ENCODE assay signal across 17 cellular contexts in the genomic region with DNA sequence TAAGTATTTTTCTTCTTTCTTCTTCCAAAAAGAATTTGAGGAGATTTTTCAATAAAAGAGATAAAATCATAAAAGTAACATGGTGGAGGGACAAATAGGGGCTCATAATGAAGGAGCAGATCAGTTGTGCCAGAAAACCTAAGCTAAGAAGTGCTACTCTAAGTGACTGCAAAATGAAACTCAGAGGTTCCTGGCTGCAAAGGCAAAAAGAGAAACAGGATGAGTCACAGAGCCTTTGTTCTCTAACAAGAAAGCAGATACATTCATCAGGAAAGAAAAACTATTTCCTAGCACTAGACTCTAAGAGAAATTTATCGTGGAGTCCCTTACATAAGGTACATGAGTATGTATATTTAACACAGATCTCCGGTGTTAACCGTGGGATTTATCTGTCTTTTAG. TPM values are rescaled to one million over a fixed set of nuclear protein-coding genes. Genes with fewer than 3 reads are reported as not detected.
DNase-seq lines count a peak whose midpoint lies in the region.
"Had no signal": no experiment of that assay in that cellular context is flagged by ENCODE, and none has a peak within 500 bp of the region (broad histone marks: within the 10 kb centered on the region; RNA-seq: fewer than 3 reads in every experiment).

No MANE protein-coding gene starts in this region.

- H3K36me3 Mint-ChIP-seq in activated naive CD4-positive, alpha-beta T cell treated with anti-CD3 and anti-CD28 coated beads, Interleukin-2, amount 50 U/mL, for 24 hours, result peaks cover 21% of the 10 kb centered on the region
- H3K36me3 Mint-ChIP-seq in activated naive CD8-positive, alpha-beta T cell treated with anti-CD3 and anti-CD28 coated beads for 36 hours, result no peaks in the 10 kb centered on the region
- peaks cover 7% of the 10 kb centered on the region for H3K36me3 Mint-ChIP-seq in stimulated activated naive CD8-positive, alpha-beta T cell treated with anti-CD3 and anti-CD28 coated beads, Interleukin-15, Interleukin-2, amounts not matched to agents 100 ng/mL and 50 ng/mL, for 24 hours (ENCODE audit: low read depth)

- H3K4me1 Mint-ChIP-seq in activated naive CD4-positive, alpha-beta T cell treated with anti-CD3 and anti-CD28 coated beads, Interleukin-2, amount 50 U/mL, for 24 hours, result peaks cover 92% of the 10 kb centered on the region
- peaks cover 31% of the 10 kb centered on the region for H3K4me1 Mint-ChIP-seq in activated naive CD8-positive, alpha-beta T cell treated with anti-CD3 and anti-CD28 coated beads for 36 hours
- peaks cover 39% of the 10 kb centered on the region for H3K4me1 Mint-ChIP-seq in stimulated activated naive CD8-positive, alpha-beta T cell treated with anti-CD3 and anti-CD28 coated beads, Interleukin-15, Interleukin-2, amounts not matched to agents 100 ng/mL and 50 ng/mL, for 24 hours (ENCODE audit: low read depth)

- peak overlapping the region; percentile 99 for H3K27ac Mint-ChIP-seq in activated naive CD4-positive, alpha-beta T cell treated with anti-CD3 and anti-CD28 coated beads, Interleukin-2, amount 50 U/mL, for 24 hours
- peak overlapping the region; percentile 78 for H3K27ac Mint-ChIP-seq in activated naive CD8-positive, alpha-beta T cell treated with anti-CD3 and anti-CD28 coated beads for 36 hours
- H3K27ac Mint-ChIP-seq in stimulated activated naive CD8-positive, alpha-beta T cell treated with anti-CD3 and anti-CD28 coated beads, Interleukin-15, Interleukin-2, amounts not matched to agents 100 ng/mL and 50 ng/mL, for 24 hours, result peak overlapping the region; percentile 71

- H3K27me3 Mint-ChIP-seq in activated naive CD4-positive, alpha-beta T cell treated with anti-CD3 and anti-CD28 coated beads, Interleukin-2, amount 50 U/mL, for 24 hours, result no peaks in the 10 kb centered on the region
- H3K27me3 Mint-ChIP-seq in activated naive CD8-positive, alpha-beta T cell treated with anti-CD3 and anti-CD28 coated beads for 36 hours, result no peaks in the 10 kb centered on the region
- peaks cover 4% of the 10 kb centered on the region for H3K27me3 Mint-ChIP-seq in stimulated activated naive CD8-positive, alpha-beta T cell treated with anti-CD3 and anti-CD28 coated beads, Interleukin-15, Interleukin-2, amounts not matched to agents 100 ng/mL and 50 ng/mL, for 24 hours

- no peak for DNase-seq in activated naive CD4-positive, alpha-beta T cell treated with Interleukin-2 at 50 U/mL for 16 hours
- peak; percentile 2 for DNase-seq in NCI-H69 (lab: John Stamatoyannopoulos, UW)
- DNase-seq in activated naive CD8-positive, alpha-beta T cell treated with anti-CD3 and anti-CD28 coated beads for 36 hours, result no peak
- DNase-seq in KG1 (lab: John Stamatoyannopoulos, UW), result no peak
- no peak for DNase-seq in SKM-1 treated with dmso at 0.1 percent for 144 hours (lab: John Stamatoyannopoulos, UW; ENCODE audit: unreplicated experiment)
- DNase-seq in activated gamma-delta T cell treated with Interleukin-2 at 50 U/mL for 16 hours, result no peak
- DNase-seq: amniotic stem cell, BE2C, colonic mucosa, DND-41, esophagus squamous epithelium, hypothalamus, MG63, NCI-H2227 treated with DMSO at 0.1 percent for 48 hours, upper lobe of left lung had no signal

- peak overlapping the region; percentile 61 for H3K4me3 Mint-ChIP-seq in activated naive CD4-positive, alpha-beta T cell treated with anti-CD3 and anti-CD28 coated beads, Interleukin-2, amount 50 U/mL, for 24 hours
- no peak overlapping the region for H3K4me3 Mint-ChIP-seq in activated naive CD8-positive, alpha-beta T cell treated with anti-CD3 and anti-CD28 coated beads for 36 hours
- H3K4me3 Mint-ChIP-seq in stimulated activated naive CD8-positive, alpha-beta T cell treated with anti-CD3 and anti-CD28 coated beads, Interleukin-15, Interleukin-2, amounts not matched to agents 100 ng/mL and 50 ng/mL, for 24 hours, result no peak overlapping the region

- H3K9me3 Mint-ChIP-seq in activated naive CD4-positive, alpha-beta T cell treated with anti-CD3 and anti-CD28 coated beads, Interleukin-2, amount 50 U/mL, for 24 hours, result peaks cover 13% of the 10 kb centered on the region
- H3K9me3 Mint-ChIP-seq in activated naive CD8-positive, alpha-beta T cell treated with anti-CD3 and anti-CD28 coated beads for 36 hours, result peaks cover 5% of the 10 kb centered on the region
- H3K9me3 Mint-ChIP-seq in stimulated activated naive CD8-positive, alpha-beta T cell treated with anti-CD3 and anti-CD28 coated beads, Interleukin-15, Interleukin-2, amounts not matched to agents 100 ng/mL and 50 ng/mL, for 24 hours, result no peaks in the 10 kb centered on the region

RNA-seq across cellular contexts. Expression of a gene that starts 49.8 kb away (rescaled TPM):
- under 1 TPM; 0.54 to 0.74 TPM for total RNA-seq in activated naive CD8-positive, alpha-beta T cell treated with anti-CD3 and anti-CD28 coated beads for 36 hours
